16 cellular contexts compared by ENCODE assay signal in the genomic region with DNA sequence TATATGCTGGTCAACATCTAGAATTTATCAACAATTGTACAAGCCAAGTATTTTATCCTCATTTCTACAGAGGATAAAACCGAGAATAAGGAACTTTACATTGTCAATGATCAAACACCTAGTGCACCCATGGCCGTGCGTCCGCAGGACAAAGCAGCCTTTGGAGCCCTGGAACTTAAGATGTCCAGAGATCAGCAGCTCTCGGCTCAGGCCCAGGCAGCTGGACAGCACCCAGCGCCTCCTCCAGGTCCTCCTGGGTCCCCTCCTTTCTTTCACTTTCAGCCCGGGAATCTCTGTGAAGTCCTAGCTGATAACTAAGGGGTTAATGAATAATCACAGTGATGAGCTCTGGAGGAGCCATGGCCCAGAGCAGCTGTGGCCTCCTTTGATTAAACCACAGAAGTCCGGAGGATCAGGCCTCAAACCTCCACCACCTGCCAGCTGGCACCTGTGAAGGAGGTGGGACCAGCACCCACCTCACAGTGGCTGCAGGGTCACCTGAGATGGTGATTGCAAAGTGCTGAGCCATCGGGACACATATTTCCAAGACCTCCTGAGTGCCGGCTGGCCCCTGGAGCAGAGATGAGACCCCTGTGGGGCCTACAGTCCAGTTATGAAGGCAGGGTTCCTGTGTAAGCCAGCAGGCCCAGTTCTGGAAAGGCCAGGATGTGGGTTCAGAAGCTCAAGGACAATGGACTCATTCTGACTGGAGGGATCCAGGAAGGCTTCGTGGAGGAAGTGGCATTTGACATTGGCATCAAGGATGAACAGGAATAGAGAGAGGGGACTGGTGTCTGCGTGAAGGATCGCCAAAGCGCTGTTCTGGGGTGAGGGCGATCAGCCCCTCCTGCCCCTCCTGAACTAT. TPM values are rescaled to one million over a fixed set of nuclear protein-coding genes. Genes with fewer than 3 reads are reported as not detected.
DNase-seq lines count a peak whose midpoint lies in the region; TF ChIP-seq lines count a peak whose summit lies in the region.
"Had no signal": no experiment of that assay in that cellular context is flagged by ENCODE, and none has a peak within 500 bp of the region (broad histone marks: within the 10 kb centered on the region; RNA-seq: fewer than 3 reads in every experiment).

No MANE protein-coding gene starts in this region.

- no peak overlapping the region for H3K27ac ChIP-seq in Peyer's patch
- no peak overlapping the region for H3K27ac ChIP-seq in spleen
- H3K27ac ChIP-seq: epithelial cell of prostate, SJSA1 had no signal

- H3K4me3 ChIP-seq in Peyer's patch (no peak overlapping the region), spleen (no peak overlapping the region)
- H3K4me3 ChIP-seq: lung, SJSA1 had no signal

- peaks cover 29% of the 10 kb centered on the region for H3K27me3 Mint-ChIP-seq in activated naive CD4-positive, alpha-beta T cell treated with anti-CD3 and anti-CD28 coated beads for 36 hours (ENCODE audit: low read depth)
- H3K27me3 Mint-ChIP-seq in glutamatergic neuron (ENCODE audit: unreplicated experiment) (peaks cover 18% of the 10 kb centered on the region), HFFc6 (ENCODE audit: insufficient read depth) (peaks cover 22% of the 10 kb centered on the region)

- no peaks in the 10 kb centered on the region for H3K36me3 Mint-ChIP-seq in activated naive CD4-positive, alpha-beta T cell treated with anti-CD3 and anti-CD28 coated beads for 36 hours (ENCODE audit: low read depth)
- H3K36me3 Mint-ChIP-seq in glutamatergic neuron (ENCODE audit: unreplicated experiment) = peaks cover 4% of the 10 kb centered on the region
- H3K36me3 Mint-ChIP-seq in HFFc6 (ENCODE audit: low read depth) = no peaks in the 10 kb centered on the region
- H3K36me3 Mint-ChIP-seq: naive thymus-derived CD4-positive, alpha-beta T cell had no signal

- H3K4me1 ChIP-seq in Peyer's patch (peaks cover 0 to 35% (median 0%) of the 10 kb centered on the region in 4 donors), spleen (peaks cover 0 to 49% (median 19%) of the 10 kb centered on the region in 6 donors)
- H3K4me1 ChIP-seq: Caco-2 had no signal

- peaks cover 1% of the 10 kb centered on the region for H3K9me3 Mint-ChIP-seq in activated naive CD4-positive, alpha-beta T cell treated with anti-CD3 and anti-CD28 coated beads for 36 hours
- peaks cover 11% of the 10 kb centered on the region for H3K9me3 Mint-ChIP-seq in glutamatergic neuron (ENCODE audit: unreplicated experiment)
- H3K9me3 Mint-ChIP-seq in HFFc6 = no peaks in the 10 kb centered on the region

- CTCF ChIA-PET in activated naive CD4-positive, alpha-beta T cell treated with anti-CD3 and anti-CD28 coated beads for 36 hours (lab: Charles Lee) = interaction anchor here (0.9 kb wide), 1 partner anchor 11 kb away, joined by 3 read pairs; no protein-coding TSS in a partner anchor

- TF ChIP-seq POLR2A in Peyer's patch (IDR thresholded peaks at IDR 0.05) (no peak), spleen (IDR thresholded peaks at IDR 0.05) (no peak)

- no peaks in the 10 kb centered on the region for H3K9me3 ChIP-seq in Peyer's patch
- H3K9me3 ChIP-seq in spleen = no peaks in the 10 kb centered on the region
- H3K9me3 ChIP-seq: Caco-2, SJSA1 had no signal

- no peak overlapping the region for H3K27ac Mint-ChIP-seq in activated naive CD4-positive, alpha-beta T cell treated with anti-CD3 and anti-CD28 coated beads for 36 hours
- H3K27ac Mint-ChIP-seq in glutamatergic neuron (ENCODE audit: unreplicated experiment) = peak overlapping the region; percentile 59
- H3K27ac Mint-ChIP-seq in HFFc6 = no peak overlapping the region

- H3K4me3 Mint-ChIP-seq in activated naive CD4-positive, alpha-beta T cell treated with anti-CD3 and anti-CD28 coated beads for 36 hours = no peak overlapping the region
- H3K4me3 Mint-ChIP-seq in glutamatergic neuron (ENCODE audit: unreplicated experiment) = peak overlapping the region; percentile 61
- no peak overlapping the region for H3K4me3 Mint-ChIP-seq in HFFc6

- H3K36me3 ChIP-seq in Peyer's patch (no peaks in the 10 kb centered on the region), spleen (no peaks in the 10 kb centered on the region)
- H3K36me3 ChIP-seq: SJSA1 had no signal

- no peak for TF ChIP-seq CTCF in Peyer's patch (IDR thresholded peaks at IDR 0.05)
- no peak for TF ChIP-seq CTCF in glutamatergic neuron (IDR thresholded peaks at IDR 0.05; ENCODE audit: partially characterized antibody, unreplicated experiment)
- no peak for TF ChIP-seq CTCF in spleen (IDR thresholded peaks at IDR 0.05 in 8 of 11, conservative IDR thresholded peaks at IDR 0.05 in 3 of 11)
- TF ChIP-seq CTCF in HFFc6 (IDR thresholded peaks at IDR 0.05) = no peak

- H3K27me3 ChIP-seq in Peyer's patch (peaks cover 0 to 13% of the 10 kb centered on the region in 2 donors), spleen (replicated peaks in 1 of 7) (peaks cover 0 to 85% (median 18%) of the 10 kb centered on the region in 7 donors)

- peak; percentile 3 for DNase-seq in activated naive CD4-positive, alpha-beta T cell treated with anti-CD3 and anti-CD28 coated beads for 36 hours
- DNase-seq in activated naive CD4-positive, alpha-beta T cell treated with anti-CD3 and anti-CD28 coated beads, Interleukin-2, amount 50 U/mL, for 16 hours = no peak
- DNase-seq in Peyer's patch = peak in 2 of 3 donors; percentile 31 to 41
- DNase-seq in glutamatergic neuron = peak; percentile 14
- DNase-seq in spleen = peak; percentile 47
- no peak for DNase-seq in NCI-H510A (lab: John Stamatoyannopoulos, UW)
- no peak for DNase-seq in central memory CD4-positive, alpha-beta T cell
- DNase-seq in HFFc6 = no peak
- DNase-seq: activated CD4-positive, alpha-beta T cell treated with anti-CD3 and anti-CD28 coated beads, Interleukin-2, amount 50 U/mL, for 48 hours; NCI-H1436 treated with DMSO at 0.1 percent for 48 hours had no signal

- intact Hi-C loops in activated naive CD4-positive, alpha-beta T cell treated with anti-CD3 and anti-CD28 coated beads for 36 hours (cut with micrococcal nuclease) = no loop called here
- intact Hi-C loops in spleen (cut with DNase I; ENCODE audit: low total_unique reads) = no loop called here

- 43 to 53% (median 48%) methylated on average over 13 to 15 of the region's 15 CpGs for WGBS in spleen, 5 donors

- H3K4me1 Mint-ChIP-seq in activated naive CD4-positive, alpha-beta T cell treated with anti-CD3 and anti-CD28 coated beads for 36 hours (ENCODE audit: low read depth) = peaks cover 1% of the 10 kb centered on the region
- H3K4me1 Mint-ChIP-seq in glutamatergic neuron (ENCODE audit: low read depth, unreplicated experiment) = peaks cover 14% of the 10 kb centered on the region
- peaks cover 22% of the 10 kb centered on the region for H3K4me1 Mint-ChIP-seq in HFFc6 (ENCODE audit: low read depth)

RNA-seq across cellular contexts. Expression of a gene that starts 11.6 kb away (rescaled TPM):
- not detected for total RNA-seq in activated naive CD4-positive, alpha-beta T cell treated with anti-CD3 and anti-CD28 coated beads for 36 hours
- total RNA-seq in Peyer's patch = 1 to 10 TPM; 1.1 to 5.0 (median 2.2) TPM
- 46.2 TPM for total RNA-seq in glutamatergic neuron (ENCODE audit: unreplicated experiment)
- total RNA-seq in spleen = 10 to 100 TPM in 5 of 7 donors, 1 to 10 TPM in 2; 7.5 to 37.0 (median 18.1) TPM
- polyA plus RNA-seq in spleen = 10 to 100 TPM in 2 of 3 donors, 1 to 10 TPM in 1; 7.7 to 33.2 (median 19.8) TPM
- total RNA-seq in HFFc6 (2021; fragmentation: NEBNext Ultra II Directional; extraction: Animal tissue kit (Norgen Biotek cat#: 25700)) = 10 to 100 TPM; 20.6 to 29.3 (median 27.5) TPM
- total RNA-seq: naive thymus-derived CD4-positive, alpha-beta T cell had no signal

RNA-seq across cellular contexts. Expression of a gene that starts 46.9 kb away (rescaled TPM):
- 100 to 1,000 TPM; 113 to 119 TPM for total RNA-seq in activated naive CD4-positive, alpha-beta T cell treated with anti-CD3 and anti-CD28 coated beads for 36 hours
- 10 to 100 TPM; 18.2 to 58.6 (median 39.9) TPM for total RNA-seq in Peyer's patch
- total RNA-seq in glutamatergic neuron (ENCODE audit: unreplicated experiment) = 90.3 TPM
- total RNA-seq in spleen = 10 to 100 TPM; 26.2 to 61.1 (median 44.7) TPM
- polyA plus RNA-seq in spleen = 10 to 100 TPM; 46.6 to 73.4 (median 52.8) TPM
- total RNA-seq in HFFc6 (2021; fragmentation: NEBNext Ultra II Directional; extraction: Animal tissue kit (Norgen Biotek cat#: 25700)) = 100 to 1,000 TPM; 112 to 142 (median 119) TPM

RNA-seq across cellular contexts. Expression of a gene that starts 48.3 kb away (rescaled TPM):
- total RNA-seq in activated naive CD4-positive, alpha-beta T cell treated with anti-CD3 and anti-CD28 coated beads for 36 hours = 10 to 100 TPM; 19.4 to 20.2 TPM
- total RNA-seq in Peyer's patch (10 to 100 TPM; 14.9 to 17.0 (median 15.8) TPM), glutamatergic neuron (ENCODE audit: unreplicated experiment) (103 TPM), spleen (10 to 100 TPM; 12.0 to 21.5 (median 18.7) TPM)
- 10 to 100 TPM; 14.1 to 31.6 (median 26.0) TPM for polyA plus RNA-seq in spleen
- total RNA-seq in HFFc6 (2021; fragmentation: NEBNext Ultra II Directional; extraction: Animal tissue kit (Norgen Biotek cat#: 25700)) = 10 to 100 TPM; 12.2 to 17.5 (median 13.2) TPM

RNA-seq across cellular contexts. Expression of a gene that starts 54.2 kb away (rescaled TPM):
- total RNA-seq in activated naive CD4-positive, alpha-beta T cell treated with anti-CD3 and anti-CD28 coated beads for 36 hours = under 1 TPM; 0.52 to 0.69 TPM
- total RNA-seq in Peyer's patch = under 1 TPM in 3 of 4 donors, not detected in 1; 0.40 to 0.83 (median 0.47) TPM
- total RNA-seq in glutamatergic neuron (ENCODE audit: unreplicated experiment) = 0.29 TPM
- 1 to 10 TPM in 5 of 7 donors, under 1 TPM in 2; 0.65 to 2.2 (median 1.1) TPM for total RNA-seq in spleen
- under 1 TPM; 0.17 to 0.80 (median 0.63) TPM for polyA plus RNA-seq in spleen
- total RNA-seq in HFFc6 (2021; fragmentation: NEBNext Ultra II Directional; extraction: Animal tissue kit (Norgen Biotek cat#: 25700)) = 1 to 10 TPM; 5.2 to 6.9 (median 6.0) TPM
- total RNA-seq: frontal cortex had no signal

Comparison
In these comparisons a context has a peak if more than half of its experiments do, and no peak if none do; other contexts are left out.
1. DNase-seq: peak in activated naive CD4-positive, alpha-beta T cell treated with anti-CD3 and anti-CD28 coated beads for 36 hours (single experiment), Peyer's patch (2 of 3), glutamatergic neuron (single experiment) and spleen (single experiment); none in activated naive CD4-positive, alpha-beta T cell treated with anti-CD3 and anti-CD28 coated beads, Interleukin-2, amount 50 U/mL, for 16 hours (single experiment), NCI-H510A (single experiment), central memory CD4-positive, alpha-beta T cell (single experiment) and HFFc6 (single experiment).